ENCODE assay signal across 8 cellular contexts in the genomic region with DNA sequence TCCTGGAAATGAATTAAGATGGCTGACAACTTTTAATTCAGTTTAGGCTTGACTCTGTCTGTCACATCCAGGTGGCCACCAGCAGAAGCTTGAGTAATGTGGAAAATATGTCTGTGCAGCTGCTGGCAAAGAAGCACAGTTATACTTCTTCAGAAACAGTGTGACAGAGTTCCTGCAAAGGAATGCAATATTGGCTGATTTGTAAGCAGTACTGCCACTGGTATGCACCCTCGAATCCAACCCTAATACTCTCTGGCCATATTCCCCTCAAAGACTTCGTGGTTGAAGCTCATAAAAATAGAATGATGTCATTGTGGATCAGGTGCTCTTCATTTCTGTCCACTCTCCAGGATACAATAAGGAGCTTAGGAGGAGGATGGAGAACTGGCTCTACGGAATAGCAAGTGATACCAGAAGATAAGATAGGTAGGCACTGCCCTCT.
A peak's percentile ranks its signal among the peaks of the same experiment; 100 is the strongest.
DNase-seq lines count a peak whose midpoint lies in the region; ATAC-seq, FAIRE-seq and TF ChIP-seq lines count a peak whose summit lies in the region.

No MANE protein-coding gene starts in this region.

- no peaks in the 10 kb centered on the region for H3K9me3 Mint-ChIP-seq in Calu3 (ENCODE audit: low read depth, unreplicated experiment)

- RAD21 ChIA-PET in GM12878 (lab: Charles Lee; ENCODE audit: unreplicated experiment), result interaction anchor here (0.7 to 5.5 kb wide), 22 partner anchors 8 to 187 kb away, joined by 3 to 54 read pairs (median 6); partner anchors contain the start of genes DCAF17, METTL8 and TLK1

- H3K4me2 ChIP-seq in GM12878 (ENCODE audit: control insufficient read depth, insufficient read depth), result peak overlapping the region; percentile 58

- DNase-seq in Calu3 (peak; percentile 16), GM12878 (ENCODE audit: low read depth, low spot score) (no peak), myocyte (ENCODE audit: low read depth) (peak; percentile 98), NCI-H1092 treated with DMSO at 0.1 percent for 48 hours (lab: John Stamatoyannopoulos, UW) (no peak), caudate nucleus (lab: John Stamatoyannopoulos, UW) (no peak)

- no peaks in the 10 kb centered on the region for H3K36me3 ChIP-seq in GM12878 (ENCODE audit: control insufficient read depth in 2 of 2, insufficient read depth in 2 of 2, low read length in 1 of 2)

- TF ChIP-seq EP300 in GM12878 (IDR thresholded peaks at IDR 0.05; ENCODE audit: borderline replicate concordance in 1 of 2, control insufficient read depth in 1 of 2, low read depth in 2 of 2, low read length in 2 of 2), result no peak

- no peaks in the 10 kb centered on the region for H3K36me3 Mint-ChIP-seq in Calu3 (ENCODE audit: insufficient read depth, unreplicated experiment)

- TF ChIP-seq POLR2A in GM12878 (IDR thresholded peaks at IDR 0.05; ENCODE audit: low read depth, low read length), result no peak

- no peaks in the 10 kb centered on the region for H4K20me1 ChIP-seq in GM12878 (ENCODE audit: control insufficient read depth, insufficient read depth)

- no TSS peak for BruUV-seq in Calu3 (replicated peaks; lab: Mats Ljungman, UMichigan)
- no TSS peak for BruUV-seq in GM12878 (replicated peaks; lab: Mats Ljungman, UMichigan)

- peaks cover 2% of the 10 kb centered on the region for H3K79me2 ChIP-seq in GM12878 (ENCODE audit: control insufficient read depth, insufficient read depth, low read length)

- H2AFZ ChIP-seq in GM12878 (ENCODE audit: control insufficient read depth, low read depth, low read length), result peak overlapping the region; percentile 11; the same call in 1 of the 2 replicates

- H3K27ac ChIP-seq in GM12878 (ENCODE audit: control insufficient read depth, insufficient read depth), result peak overlapping the region; percentile 81
- H3K27ac ChIP-seq in caudate nucleus (ENCODE audit: low read depth, low read length), result no peak overlapping the region

- no peak for TF ChIP-seq RAD21 in GM12878 (IDR thresholded peaks at IDR 0.05; ENCODE audit: insufficient read depth, low read depth, low read length)

- intact Hi-C loops in Calu3 (cut with micrococcal nuclease; ENCODE audit: unreplicated experiment), result loop anchor here (5.0 kb wide), 1 partner anchor 70 kb away; no protein-coding TSS in a partner anchor
- intact Hi-C loops in GM12878 (cut with micrococcal nuclease; ENCODE audit: unreplicated experiment), result loop anchor here (5.0 kb wide), 2 partner anchors 70 to 85 kb away; partner anchors contain the start of genes DCAF17 and METTL8

- CTCF ChIA-PET in Calu3 (lab: Charles Lee) (interaction anchor here (0.7 to 1.4 kb wide), 3 partner anchors 11 to 193 kb away, joined by 3 read pairs; no protein-coding TSS in a partner anchor), GM12878 (lab: Yijun Ruan, JAX) (interaction anchor here (0.6 to 4.8 kb wide), 22 partner anchors 8 to 375 kb away, joined by 3 to 34 read pairs (median 4); no protein-coding TSS in a partner anchor)

- in situ Hi-C loops in GM12878 (cut with MboI), result no loop called here

- H3K27me3 Mint-ChIP-seq in Calu3 (ENCODE audit: unreplicated experiment), result no peaks in the 10 kb centered on the region

- POLR2A ChIA-PET in GM12878 (lab: Charles Lee), result interaction anchor here (0.8 to 3.1 kb wide), 13 partner anchors 8 to 69 kb away, joined by 3 to 8 read pairs (median 4); no protein-coding TSS in a partner anchor

- 79% methylated on average over 3 of the region's 3 CpGs for WGBS in GM12878 (ENCODE audit: insufficient coverage, insufficient replicate concordance, low lambda C conversion rate, missing lambda C conversion rate)

- H3K4me1 Mint-ChIP-seq in Calu3 (ENCODE audit: low read depth, unreplicated experiment), result peaks cover 26% of the 10 kb centered on the region

- no peaks in the 10 kb centered on the region; the same call in 1 of the 3 replicates for H3K9me3 ChIP-seq in GM12878 (replicated peaks; ENCODE audit: control insufficient read depth, insufficient read depth, low read length)

- H3K4me3 Mint-ChIP-seq in Calu3 (ENCODE audit: low read depth, unreplicated experiment), result no peak overlapping the region

- peak overlapping the region; percentile 51 for H3K27ac Mint-ChIP-seq in Calu3 (ENCODE audit: unreplicated experiment)

- no peak overlapping the region for H3K9ac ChIP-seq in GM12878 (ENCODE audit: control insufficient read depth, insufficient read depth, low read length)

- H3K4me1 ChIP-seq in GM12878 (ENCODE audit: control insufficient read depth, insufficient read depth, low read length), result peaks cover 29% of the 10 kb centered on the region

- no peaks in the 10 kb centered on the region for H3K27me3 ChIP-seq in GM12878 (replicated peaks in 1 of 2; ENCODE audit: control insufficient read depth in 2 of 2, insufficient read depth in 2 of 2, low read length in 1 of 2)

- FAIRE-seq in GM12878 (lab: Jason Lieb, UNC), result no peak

- SMC1A ChIA-PET in GM12878 (lab: Charles Lee; ENCODE audit: uncharacterized antibody, unreplicated experiment), result interaction anchor here (0.5 to 5.1 kb wide), 28 partner anchors 8 to 1780 kb away, joined by 3 to 53 read pairs (median 6); partner anchors contain the start of genes DCAF17 and METTL8

- H3K4me3 ChIP-seq in GM12878, result 0 out of 2 replicates have a peak overlapping the region, but pooled peaks have one; percentile 28

- ATAC-seq in HG03432 (IDR thresholded peaks at IDR 0.05; ENCODE audit: unreplicated experiment) (peak; percentile 39), GM12878 (peak; percentile 60), GM21619 (IDR thresholded peaks at IDR 0.05; ENCODE audit: unreplicated experiment) (no peak), HG03469 (IDR thresholded peaks at IDR 0.05; ENCODE audit: unreplicated experiment) (no peak)

- TF ChIP-seq CTCF in Calu3 (IDR thresholded peaks at IDR 0.05; ENCODE audit: unreplicated experiment) (no peak), GM12878 (IDR thresholded peaks at IDR 0.05 in 2 of 3, conservative IDR thresholded peaks at IDR 0.05 in 1 of 3; ENCODE audit: control insufficient read depth in 2 of 3, extremely low read depth in 1 of 3, insufficient read depth in 1 of 3, low read depth in 3 of 3, low read length in 3 of 3) (no peak)

TF ChIP-seq in GM12878, 131 proteins besides CTCF, POLR2A, EP300 and RAD21 (continues in another document):
- TF ChIP-seq FOXM1 (IDR thresholded peaks at IDR 0.05; ENCODE audit: low read depth, low read length) (0 out of 2 replicates have a peak, but pooled peaks have one; percentile 7), CBFB (IDR thresholded peaks at IDR 0.05; ENCODE audit: low read depth) (no peak), YY1 (IDR thresholded peaks at IDR 0.05; ENCODE audit: low read depth, low read length) (0 out of 2 replicates have a peak, but pooled peaks have one; percentile 35), IRF3 (IDR thresholded peaks at IDR 0.05) (no peak), TARDBP (IDR thresholded peaks at IDR 0.05; ENCODE audit: borderline replicate concordance) (no peak), ZZZ3 (IDR thresholded peaks at IDR 0.05; ENCODE audit: control insufficient read depth, insufficient read length, low read depth) (no peak), MTA3 (IDR thresholded peaks at IDR 0.05; ENCODE audit: borderline replicate concordance, low read length) (peak; percentile 56; the same call in 1 of the 2 replicates), HDAC6 (IDR thresholded peaks at IDR 0.05; ENCODE audit: unreplicated experiment) (no peak), BRCA1 (IDR thresholded peaks at IDR 0.05; ENCODE audit: low read depth, low read length) (no peak), ATF7 (IDR thresholded peaks at IDR 0.05; ENCODE audit: low read depth) (peak; percentile 82)
- TF ChIP-seq, protein P1, sequence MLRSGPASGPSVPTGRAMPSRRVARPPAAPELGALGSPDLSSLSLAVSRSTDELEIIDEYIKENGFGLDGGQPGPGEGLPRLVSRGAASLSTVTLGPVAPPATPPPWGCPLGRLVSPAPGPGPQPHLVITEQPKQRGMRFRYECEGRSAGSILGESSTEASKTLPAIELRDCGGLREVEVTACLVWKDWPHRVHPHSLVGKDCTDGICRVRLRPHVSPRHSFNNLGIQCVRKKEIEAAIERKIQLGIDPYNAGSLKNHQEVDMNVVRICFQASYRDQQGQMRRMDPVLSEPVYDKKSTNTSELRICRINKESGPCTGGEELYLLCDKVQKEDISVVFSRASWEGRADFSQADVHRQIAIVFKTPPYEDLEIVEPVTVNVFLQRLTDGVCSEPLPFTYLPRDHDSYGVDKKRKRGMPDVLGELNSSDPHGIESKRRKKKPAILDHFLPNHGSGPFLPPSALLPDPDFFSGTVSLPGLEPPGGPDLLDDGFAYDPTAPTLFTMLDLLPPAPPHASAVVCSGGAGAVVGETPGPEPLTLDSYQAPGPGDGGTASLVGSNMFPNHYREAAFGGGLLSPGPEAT (IDR thresholded peaks at IDR 0.05; ENCODE audit: low read depth), result 0 out of 2 replicates have a peak, but pooled peaks have one; percentile 17
- TF ChIP-seq, protein P2, sequence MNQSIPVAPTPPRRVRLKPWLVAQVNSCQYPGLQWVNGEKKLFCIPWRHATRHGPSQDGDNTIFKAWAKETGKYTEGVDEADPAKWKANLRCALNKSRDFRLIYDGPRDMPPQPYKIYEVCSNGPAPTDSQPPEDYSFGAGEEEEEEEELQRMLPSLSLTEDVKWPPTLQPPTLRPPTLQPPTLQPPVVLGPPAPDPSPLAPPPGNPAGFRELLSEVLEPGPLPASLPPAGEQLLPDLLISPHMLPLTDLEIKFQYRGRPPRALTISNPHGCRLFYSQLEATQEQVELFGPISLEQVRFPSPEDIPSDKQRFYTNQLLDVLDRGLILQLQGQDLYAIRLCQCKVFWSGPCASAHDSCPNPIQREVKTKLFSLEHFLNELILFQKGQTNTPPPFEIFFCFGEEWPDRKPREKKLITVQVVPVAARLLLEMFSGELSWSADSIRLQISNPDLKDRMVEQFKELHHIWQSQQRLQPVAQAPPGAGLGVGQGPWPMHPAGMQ (IDR thresholded peaks at IDR 0.05; ENCODE audit: borderline replicate concordance), result no peak
- TF ChIP-seq, protein P3, sequence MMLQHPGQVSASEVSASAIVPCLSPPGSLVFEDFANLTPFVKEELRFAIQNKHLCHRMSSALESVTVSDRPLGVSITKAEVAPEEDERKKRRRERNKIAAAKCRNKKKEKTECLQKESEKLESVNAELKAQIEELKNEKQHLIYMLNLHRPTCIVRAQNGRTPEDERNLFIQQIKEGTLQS (IDR thresholded peaks at IDR 0.05; ENCODE audit: borderline replicate concordance, extremely low read depth, low read depth, low read length), result no peak

Comparison
In these comparisons a context has a peak if more than half of its experiments do, and no peak if none do; other contexts are left out.
1. DNase-seq: peak in Calu3 (single experiment) and myocyte (single experiment); none in GM12878 (single experiment), NCI-H1092 treated with DMSO at 0.1 percent for 48 hours (single experiment) and caudate nucleus (0 of 61).
2. ATAC-seq: peak in HG03432 (single experiment) and GM12878 (single experiment); none in GM21619 (single experiment) and HG03469 (single experiment).